9 cellular contexts compared by ENCODE assay signal in the genomic region with DNA sequence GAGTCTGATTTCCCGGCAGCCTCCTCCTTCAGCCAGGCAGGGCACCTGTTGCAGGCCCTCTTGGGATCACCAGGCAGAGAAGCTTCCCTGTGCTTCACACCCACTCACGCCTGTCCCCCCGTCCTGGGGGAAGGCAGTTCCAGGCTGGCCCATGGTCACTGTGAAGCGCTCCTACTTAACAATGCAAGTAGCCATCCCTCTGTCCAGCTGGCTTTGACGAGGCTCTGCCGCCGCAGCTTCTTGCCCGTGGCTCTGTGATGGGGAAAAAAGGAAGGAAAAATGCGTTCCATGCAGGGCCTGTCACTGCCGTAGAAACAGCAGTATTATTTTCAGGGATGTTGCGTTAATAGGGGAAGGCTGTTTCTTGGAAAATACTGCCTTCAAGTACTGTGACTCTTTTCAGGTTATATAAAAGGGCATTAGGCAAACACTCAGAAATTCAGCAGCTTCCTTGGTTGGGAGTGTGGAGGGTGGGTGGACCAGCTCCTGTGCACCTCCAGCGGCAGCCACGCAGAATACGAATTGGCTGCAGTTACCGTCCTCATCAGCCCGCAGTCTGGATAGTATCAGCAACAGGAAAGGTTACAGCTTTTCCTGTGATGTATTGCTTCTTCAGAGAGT.
DNase-seq lines count a peak whose midpoint lies in the region; ATAC-seq, FAIRE-seq and TF ChIP-seq lines count a peak whose summit lies in the region.
"Had no signal": no experiment of that assay in that cellular context is flagged by ENCODE, and none has a peak within 500 bp of the region (broad histone marks: within the 10 kb centered on the region; RNA-seq: fewer than 3 reads in every experiment).

No MANE protein-coding gene starts in this region.

- no peaks in the 10 kb centered on the region for H3K9me1 ChIP-seq in K562 (ENCODE audit: control insufficient read depth, insufficient read depth, low read length)

- CTCF ChIA-PET in K562 (lab: Yijun Ruan, JAX; ENCODE audit: low intra/inter-chr PET ratio) = no interaction called here
- CTCF ChIA-PET in naive thymus-derived CD4-positive, alpha-beta T cell (lab: Charles Lee) = no interaction called here

- WGBS in K562 (ENCODE audit: insufficient coverage, low coverage, missing lambda C conversion rate) = 3% methylated on average over 16 of the region's 16 CpGs

- H3K9ac ChIP-seq in K562 (ENCODE audit: insufficient read depth in 1 of 2, low read depth in 2 of 2, low read length in 2 of 2) = no peak overlapping the region

- DNase-seq in GM03348 (ENCODE audit: low spot score) (peak; percentile 92), K562 (ENCODE audit: extremely low read depth in 1 of 4, low spot score in 3 of 4) (peak in 2 of 4 experiments; percentile 16 to 42), hippocampal formation (lab: John Stamatoyannopoulos, UW) (peak; percentile 31 to 49), retinal pigment epithelial cell (ENCODE audit: low read depth) (no peak), NCI-H187 treated with DMSO at 0.1 percent for 48 hours (lab: John Stamatoyannopoulos, UW) (no peak)
- DNase-seq in naive thymus-derived CD4-positive, alpha-beta T cell = no peak
- DNase-seq: activated CD4-positive, alpha-beta T cell treated with anti-CD3 and anti-CD28 coated beads for 4 hours had no signal

- H3K27ac ChIP-seq in K562 (ENCODE audit: extremely low read depth, low read depth, low read length) = no peak overlapping the region
- H3K27ac ChIP-seq in naive thymus-derived CD4-positive, alpha-beta T cell (ENCODE audit: low read depth, low read length) = no peak overlapping the region

- peaks cover 37 to 77% of the 10 kb centered on the region in 2 experiments for H3K27me3 ChIP-seq in K562 (ENCODE audit: control insufficient read depth in 2 of 2, insufficient read depth in 2 of 2, low read length in 2 of 2)
- no peaks in the 10 kb centered on the region for H3K27me3 ChIP-seq in naive thymus-derived CD4-positive, alpha-beta T cell (ENCODE audit: control insufficient read depth in 2 of 2, insufficient read depth in 2 of 2, low read length in 2 of 2)

- H3K36me3 ChIP-seq in K562 (ENCODE audit: control insufficient read depth, insufficient read depth, low read length) = no peaks in the 10 kb centered on the region
- H3K36me3 ChIP-seq in naive thymus-derived CD4-positive, alpha-beta T cell (ENCODE audit: control insufficient read depth in 2 of 3, insufficient read depth in 3 of 3, low read length in 3 of 3) = no peaks in the 10 kb centered on the region

- peaks cover 12 to 26% (median 22%) of the 10 kb centered on the region in 7 donors for H3K4me1 Mint-ChIP-seq in naive thymus-derived CD4-positive, alpha-beta T cell

- no peak for TF ChIP-seq EP300 in K562 (IDR thresholded peaks at IDR 0.05; ENCODE audit: low read length)

- H3K9me3 Mint-ChIP-seq in naive thymus-derived CD4-positive, alpha-beta T cell = peaks cover 0 to 3% (median 0%) of the 10 kb centered on the region in 11 donors

- peak; percentile 83 for ATAC-seq in K562
- no peak for ATAC-seq in naive thymus-derived CD4-positive, alpha-beta T cell
- ATAC-seq in GM18519 (IDR thresholded peaks at IDR 0.05; ENCODE audit: low FRiP score, unreplicated experiment) = no peak
- no peak for ATAC-seq in HG02852 (IDR thresholded peaks at IDR 0.05; ENCODE audit: unreplicated experiment)

- H3K4me3 Mint-ChIP-seq in naive thymus-derived CD4-positive, alpha-beta T cell = no peak overlapping the region

- peaks cover 0 to 9% (median 0%) of the 10 kb centered on the region in 5 donors for H3K27me3 Mint-ChIP-seq in naive thymus-derived CD4-positive, alpha-beta T cell

- no peak overlapping the region for H2AFZ ChIP-seq in K562 (ENCODE audit: low read depth, low read length)

- no TSS peak for BruUV-seq in K562 (replicated peaks; lab: Mats Ljungman, UMichigan)

- no peaks in the 10 kb centered on the region for H3K4me1 ChIP-seq in K562 (replicated peaks in 1 of 2; ENCODE audit: control insufficient read depth in 2 of 2, insufficient read depth in 2 of 2, low read length in 2 of 2)
- H3K4me1 ChIP-seq in naive thymus-derived CD4-positive, alpha-beta T cell (ENCODE audit: control insufficient read depth in 2 of 2, insufficient read depth in 2 of 2, low read length in 2 of 2) = no peaks in the 10 kb centered on the region

- H3K9me3 ChIP-seq in K562 (replicated peaks; ENCODE audit: control insufficient read depth, insufficient read depth, low read depth, low read length) = no peaks in the 10 kb centered on the region
- no peaks in the 10 kb centered on the region for H3K9me3 ChIP-seq in naive thymus-derived CD4-positive, alpha-beta T cell (ENCODE audit: control insufficient read depth in 2 of 3, low read length in 3 of 3)

- H3K79me2 ChIP-seq in K562 (ENCODE audit: control insufficient read depth, insufficient read depth, low read length) = no peaks in the 10 kb centered on the region

- POLR2A ChIA-PET in K562 (lab: Yijun Ruan, JAX) = no interaction called here
- POLR2A ChIA-PET in naive thymus-derived CD4-positive, alpha-beta T cell (lab: Charles Lee) = no interaction called here

- H3K36me3 Mint-ChIP-seq in naive thymus-derived CD4-positive, alpha-beta T cell = peaks cover 0 to 12% (median under 1%) of the 10 kb centered on the region in 5 donors

- H3K27ac Mint-ChIP-seq in naive thymus-derived CD4-positive, alpha-beta T cell = no peak overlapping the region

- H3K4me2 ChIP-seq in K562 (ENCODE audit: insufficient read depth, low read length) = no peak overlapping the region

- peak; percentile 61 for FAIRE-seq in K562 (lab: Jason Lieb, UNC)

- TF ChIP-seq CTCF in K562 (IDR thresholded peaks at IDR 0.05 in 2 of 3, conservative IDR thresholded peaks at IDR 0.05 in 1 of 3; ENCODE audit: insufficient read depth in 2 of 3, low read depth in 1 of 3, low read length in 3 of 3) (peak in 2 of 3 experiments; percentile 28 to 37; a peak in 4 of 6 replicates), retinal pigment epithelial cell (conservative IDR thresholded peaks at IDR 0.05; ENCODE audit: low read depth, low read length) (peak; percentile 14)

- no peak for TF ChIP-seq RAD21 in K562 (CRISPR knock-in tag; conservative IDR thresholded peaks at IDR 0.05 in 1 of 2, IDR thresholded peaks at IDR 0.05 in 1 of 2)

- peaks cover 4% of the 10 kb centered on the region; the same call in 1 of the 2 replicates for H4K20me1 ChIP-seq in K562 (replicated peaks; ENCODE audit: control insufficient read depth, insufficient read depth, low read length)

- intact Hi-C loops in K562 (cut with micrococcal nuclease) = no loop called here
- intact Hi-C loops in naive thymus-derived CD4-positive, alpha-beta T cell (cut with micrococcal nuclease) = no loop called here

- no peak for TF ChIP-seq POLR2A in K562 (conservative IDR thresholded peaks at IDR 0.05)

- in situ Hi-C loops in K562 (cut with MboI) = no loop called here

- no peak overlapping the region for H3K4me3 ChIP-seq in K562
- H3K4me3 ChIP-seq in retinal pigment epithelial cell (ENCODE audit: low read length) = no peak overlapping the region
- H3K4me3 ChIP-seq in naive thymus-derived CD4-positive, alpha-beta T cell (ENCODE audit: low read length) = no peak overlapping the region

TF ChIP-seq in K562, 482 proteins besides CTCF, POLR2A, EP300 and RAD21:
- TF ChIP-seq EZH2 (IDR thresholded peaks at IDR 0.05; ENCODE audit: borderline replicate concordance, low read depth, low read length) (peak; percentile 49; the same call in 1 of the 2 replicates), NCOR1 (IDR thresholded peaks at IDR 0.05) (no peak)

Comparison
In these comparisons a context has a peak if more than half of its experiments do, and no peak if none do; other contexts are left out.
1. DNase-seq: peak in GM03348 (single experiment) and hippocampal formation (2 of 2); none in retinal pigment epithelial cell (single experiment), naive thymus-derived CD4-positive, alpha-beta T cell (0 of 9) and NCI-H187 treated with DMSO at 0.1 percent for 48 hours (single experiment).